1 cellular context compared by ENCODE assay signal in genomic region chr1:201938440-201939005, GRCh38.
TF ChIP-seq lines count a peak whose summit lies in the region.

No MANE protein-coding gene starts in this region.

TF ChIP-seq in HEK293, 187 proteins besides CTCF, POLR2A, EP300 and RAD21 (continued from another document):
- TF ChIP-seq, protein P1, sequence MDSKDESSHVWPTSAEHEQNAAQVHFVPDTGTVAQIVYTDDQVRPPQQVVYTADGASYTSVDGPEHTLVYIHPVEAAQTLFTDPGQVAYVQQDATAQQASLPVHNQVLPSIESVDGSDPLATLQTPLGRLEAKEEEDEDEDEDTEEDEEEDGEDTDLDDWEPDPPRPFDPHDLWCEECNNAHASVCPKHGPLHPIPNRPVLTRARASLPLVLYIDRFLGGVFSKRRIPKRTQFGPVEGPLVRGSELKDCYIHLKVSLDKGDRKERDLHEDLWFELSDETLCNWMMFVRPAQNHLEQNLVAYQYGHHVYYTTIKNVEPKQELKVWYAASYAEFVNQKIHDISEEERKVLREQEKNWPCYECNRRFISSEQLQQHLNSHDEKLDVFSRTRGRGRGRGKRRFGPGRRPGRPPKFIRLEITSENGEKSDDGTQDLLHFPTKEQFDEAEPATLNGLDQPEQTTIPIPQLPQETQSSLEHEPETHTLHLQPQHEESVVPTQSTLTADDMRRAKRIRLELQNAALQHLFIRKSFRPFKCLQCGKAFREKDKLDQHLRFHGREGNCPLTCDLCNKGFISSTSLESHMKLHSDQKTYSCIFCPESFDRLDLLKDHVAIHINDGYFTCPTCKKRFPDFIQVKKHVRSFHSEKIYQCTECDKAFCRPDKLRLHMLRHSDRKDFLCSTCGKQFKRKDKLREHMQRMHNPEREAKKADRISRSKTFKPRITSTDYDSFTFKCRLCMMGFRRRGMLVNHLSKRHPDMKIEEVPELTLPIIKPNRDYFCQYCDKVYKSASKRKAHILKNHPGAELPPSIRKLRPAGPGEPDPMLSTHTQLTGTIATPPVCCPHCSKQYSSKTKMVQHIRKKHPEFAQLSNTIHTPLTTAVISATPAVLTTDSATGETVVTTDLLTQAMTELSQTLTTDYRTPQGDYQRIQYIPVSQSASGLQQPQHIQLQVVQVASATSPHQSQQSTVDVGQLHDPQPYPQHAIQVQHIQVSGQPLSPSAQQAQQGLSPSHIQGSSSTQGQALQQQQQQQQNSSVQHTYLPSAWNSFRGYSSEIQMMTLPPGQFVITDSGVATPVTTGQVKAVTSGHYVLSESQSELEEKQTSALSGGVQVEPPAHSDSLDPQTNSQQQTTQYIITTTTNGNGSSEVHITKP (tag by site-specific recombination; IDR thresholded peaks at IDR 0.05): no peak
- TF ChIP-seq ZNF433 (tag by site-specific recombination; IDR thresholded peaks at IDR 0.05; ENCODE audit: low read depth) (no peak), ZSCAN5A (tag by site-specific recombination; IDR thresholded peaks at IDR 0.05) (no peak), YY1 (tag by site-specific recombination; IDR thresholded peaks at IDR 0.05) (no peak), ZNF510 (tag by site-specific recombination; IDR thresholded peaks at IDR 0.05; ENCODE audit: insufficient replicate concordance) (no peak), ZFP69B (tag by site-specific recombination; IDR thresholded peaks at IDR 0.05) (peak; percentile 63; the same call in 1 of the 2 replicates)
- TF ChIP-seq, protein P2, sequence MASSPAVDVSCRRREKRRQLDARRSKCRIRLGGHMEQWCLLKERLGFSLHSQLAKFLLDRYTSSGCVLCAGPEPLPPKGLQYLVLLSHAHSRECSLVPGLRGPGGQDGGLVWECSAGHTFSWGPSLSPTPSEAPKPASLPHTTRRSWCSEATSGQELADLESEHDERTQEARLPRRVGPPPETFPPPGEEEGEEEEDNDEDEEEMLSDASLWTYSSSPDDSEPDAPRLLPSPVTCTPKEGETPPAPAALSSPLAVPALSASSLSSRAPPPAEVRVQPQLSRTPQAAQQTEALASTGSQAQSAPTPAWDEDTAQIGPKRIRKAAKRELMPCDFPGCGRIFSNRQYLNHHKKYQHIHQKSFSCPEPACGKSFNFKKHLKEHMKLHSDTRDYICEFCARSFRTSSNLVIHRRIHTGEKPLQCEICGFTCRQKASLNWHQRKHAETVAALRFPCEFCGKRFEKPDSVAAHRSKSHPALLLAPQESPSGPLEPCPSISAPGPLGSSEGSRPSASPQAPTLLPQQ (tag by site-specific recombination; IDR thresholded peaks at IDR 0.05): 0 out of 2 replicates have a peak, but pooled peaks have one; percentile 17
